In genomic region chr9:88746744-88747398, GRCh38 we compare ENCODE assay signal across 14 cellular contexts.
DNase-seq lines count a peak whose midpoint lies in the region; ATAC-seq, FAIRE-seq and TF ChIP-seq lines count a peak whose summit lies in the region.
"Had no signal": no experiment of that assay in that cellular context is flagged by ENCODE, and none has a peak within 500 bp of the region (broad histone marks: within the 10 kb centered on the region; RNA-seq: fewer than 3 reads in every experiment).

No MANE protein-coding gene starts in this region.

- H3K4me3 ChIP-seq in A549: no peak overlapping the region
- no peak overlapping the region for H3K4me3 ChIP-seq in NB4 (ENCODE audit: low read depth, low read length)
- H3K4me3 ChIP-seq in neural progenitor cell: no peak overlapping the region
- no peak overlapping the region for H3K4me3 ChIP-seq in HAP-1
- H3K4me3 ChIP-seq: lower lobe of right lung, skin epidermis had no signal

- TF ChIP-seq CTCF in A549 (IDR thresholded peaks at IDR 0.05) (no peak), NB4 (IDR thresholded peaks at IDR 0.05; ENCODE audit: low read depth, low read length) (no peak), endothelial cell (IDR thresholded peaks at IDR 0.05; ENCODE audit: unreplicated experiment) (no peak), neural progenitor cell (IDR thresholded peaks at IDR 0.05) (no peak), D721Med (IDR thresholded peaks at IDR 0.05; ENCODE audit: insufficient read depth, missing control alignments) (no peak)

- H3K27ac ChIP-seq in A549: peak overlapping the region; percentile 52 to 74
- peak overlapping the region; percentile 71 for H3K27ac ChIP-seq in neural progenitor cell
- H3K27ac ChIP-seq: lower lobe of right lung had no signal

- peaks cover 27% of the 10 kb centered on the region for H3F3A ChIP-seq in neural progenitor cell (ENCODE audit: low read depth)

- in situ Hi-C loops in HAP-1 (cut with MboI; ENCODE audit: low sequenced_read_pairs): no loop called here

- no peak for DNase-seq in A549 (ENCODE audit: low read depth in 1 of 2, low spot score in 1 of 2)
- peak; percentile 41 for DNase-seq in NB4 (ENCODE audit: low read depth)
- peak; percentile 25 for DNase-seq in endothelial cell (ENCODE audit: low spot score)
- DNase-seq in neural progenitor cell (ENCODE audit: low spot score): peak; percentile 38
- no peak for DNase-seq in HEK293T (ENCODE audit: extremely low spot score)
- DNase-seq in HAP-1 (ENCODE audit: low spot score in 2 of 2): no peak
- no peak for DNase-seq in stimulated activated CD4-positive, alpha-beta T cell treated with anti-CD3 and anti-CD28 coated beads, Interleukin-12 subunit alpha, Interleukin-12 subunit beta, amount 100 ng/mL, for 4 hours
- no peak for DNase-seq in D721Med (ENCODE audit: insufficient read length, low spot score)
- DNase-seq: lower lobe of right lung; NCI-H2029 treated with DMSO at 0.1 percent for 48 hours; stimulated activated CD8-positive, alpha-beta memory T cell treated with anti-CD3 and anti-CD28 coated beads, Interleukin-4, amount 100 ng/mL, for 48 hours had no signal

- H3K4me1 Mint-ChIP-seq in endothelial cell (ENCODE audit: unreplicated experiment): peaks cover 32% of the 10 kb centered on the region
- peaks cover 43% of the 10 kb centered on the region for H3K4me1 Mint-ChIP-seq in neural progenitor cell
- H3K4me1 Mint-ChIP-seq: IgD-negative memory B cell had no signal

- no peak for TF ChIP-seq RAD21 in A549 (conservative IDR thresholded peaks at IDR 0.05 in 1 of 2, IDR thresholded peaks at IDR 0.05 in 1 of 2)

- H3K27me3 ChIP-seq in neural progenitor cell: no peaks in the 10 kb centered on the region
- H3K27me3 ChIP-seq in HAP-1 (ENCODE audit: low read depth): no peaks in the 10 kb centered on the region

- H3K36me3 Mint-ChIP-seq in endothelial cell (ENCODE audit: low read depth, unreplicated experiment) (no peaks in the 10 kb centered on the region), neural progenitor cell (peaks cover 2% of the 10 kb centered on the region)
- H3K36me3 Mint-ChIP-seq: IgD-negative memory B cell had no signal

- H4K20me1 ChIP-seq in neural progenitor cell (ENCODE audit: low read depth): no peaks in the 10 kb centered on the region

- H3K36me3 ChIP-seq in neural progenitor cell (no peaks in the 10 kb centered on the region), HAP-1 (replicated peaks) (no peaks in the 10 kb centered on the region)
- H3K36me3 ChIP-seq: lower lobe of right lung had no signal

- FAIRE-seq in A549 (lab: Jason Lieb, UNC): no peak
- no peak for FAIRE-seq in D721Med (lab: Jason Lieb, UNC)
- FAIRE-seq: G401.6 had no signal

- CTCF ChIA-PET in A549 (lab: Yijun Ruan, JAX) (interaction anchor here (0.6 to 1.1 kb wide), 4 partner anchors 9 to 324 kb away, joined by 3 to 4 read pairs (median 4); no protein-coding TSS in a partner anchor), HEK293T (lab: Yijun Ruan, JAX) (no interaction called here)

- POLR2A ChIA-PET in A549 (lab: Yijun Ruan, JAX) (no interaction called here), HEK293T (lab: Yijun Ruan, JAX) (no interaction called here)

- no peaks in the 10 kb centered on the region for H3K27me3 Mint-ChIP-seq in endothelial cell (ENCODE audit: unreplicated experiment)
- peaks cover 6% of the 10 kb centered on the region for H3K27me3 Mint-ChIP-seq in neural progenitor cell (ENCODE audit: insufficient read depth, low read depth)

- no peaks in the 10 kb centered on the region for H3K9me3 Mint-ChIP-seq in endothelial cell (ENCODE audit: unreplicated experiment)
- peaks cover 12% of the 10 kb centered on the region for H3K9me3 Mint-ChIP-seq in neural progenitor cell

- peaks cover 36% of the 10 kb centered on the region for H3K4me1 ChIP-seq in A549
- H3K4me1 ChIP-seq in neural progenitor cell: peaks cover 30% of the 10 kb centered on the region
- no peaks in the 10 kb centered on the region for H3K4me1 ChIP-seq in HAP-1

- TF ChIP-seq EP300 in A549 (IDR thresholded peaks at IDR 0.05): no peak

- H3K27ac Mint-ChIP-seq in endothelial cell (ENCODE audit: unreplicated experiment): peak overlapping the region; percentile 72
- peak overlapping the region; percentile 84 for H3K27ac Mint-ChIP-seq in neural progenitor cell
- H3K27ac Mint-ChIP-seq: IgD-negative memory B cell had no signal

- WGBS in A549 (ENCODE audit: missing lambda C conversion rate): 84% methylated on average over 9 of the region's 9 CpGs

- H3K4me2 ChIP-seq in A549: 0 out of 3 replicates have a peak overlapping the region, but pooled peaks have one; percentile 26
- peak overlapping the region; percentile 15 for H3K4me2 ChIP-seq in neural progenitor cell

- H3K9me3 ChIP-seq in A549 (no peaks in the 10 kb centered on the region), neural progenitor cell (ENCODE audit: low read depth) (no peaks in the 10 kb centered on the region), HAP-1 (no peaks in the 10 kb centered on the region)
- H3K9me3 ChIP-seq: lower lobe of right lung had no signal

- H3K4me3 Mint-ChIP-seq in endothelial cell (ENCODE audit: unreplicated experiment) (no peak overlapping the region), neural progenitor cell (no peak overlapping the region)
- H3K4me3 Mint-ChIP-seq: IgD-negative memory B cell had no signal

- H3K9ac ChIP-seq in neural progenitor cell: no peak overlapping the region

- no peak for ATAC-seq in A549

- no peaks in the 10 kb centered on the region for H3K79me2 ChIP-seq in neural progenitor cell (ENCODE audit: low read depth)

- TF ChIP-seq POLR2A in A549 (IDR thresholded peaks at IDR 0.05; ENCODE audit: low read length): no peak
- no peak for TF ChIP-seq POLR2A in NB4 (IDR thresholded peaks at IDR 0.05; ENCODE audit: extremely low read depth, insufficient read length)

- H2AFZ ChIP-seq in neural progenitor cell (replicated peaks): peak overlapping the region; percentile 92

TF ChIP-seq in A549, 52 proteins besides CTCF, POLR2A, EP300 and RAD21 (continues in another document):
- TF ChIP-seq ESRRA (IDR thresholded peaks at IDR 0.05; ENCODE audit: borderline replicate concordance, low read length) (no peak), REST (IDR thresholded peaks at IDR 0.05) (no peak)

TF ChIP-seq in HEK293T, 16 proteins besides CTCF, POLR2A, EP300 and RAD21:
- TF ChIP-seq FOXM1 (IDR thresholded peaks at IDR 0.05; ENCODE audit: borderline replicate concordance): no peak
- no peak for TF ChIP-seq TARDBP (IDR thresholded peaks at IDR 0.05)
- no peak for TF ChIP-seq FOXK2 (IDR thresholded peaks at IDR 0.05)
- TF ChIP-seq LEF1 (IDR thresholded peaks at IDR 0.05; ENCODE audit: borderline replicate concordance): no peak
- no peak for TF ChIP-seq BHLHE40 (IDR thresholded peaks at IDR 0.05; ENCODE audit: borderline replicate concordance)
- TF ChIP-seq SUZ12 (IDR thresholded peaks at IDR 0.05): no peak
- TF ChIP-seq FOXA1 (IDR thresholded peaks at IDR 0.05): no peak
- TF ChIP-seq ZNF384 (IDR thresholded peaks at IDR 0.05): no peak
- no peak for TF ChIP-seq ELF4 (IDR thresholded peaks at IDR 0.05)
- TF ChIP-seq HDGF (IDR thresholded peaks at IDR 0.05; ENCODE audit: borderline replicate concordance): no peak
- TF ChIP-seq CTBP1 (IDR thresholded peaks at IDR 0.05; ENCODE audit: borderline replicate concordance): no peak
- TF ChIP-seq NFRKB (IDR thresholded peaks at IDR 0.05): no peak

Comparison
In these comparisons a context has a peak if more than half of its experiments do, and no peak if none do; other contexts are left out.
1. DNase-seq: peak in NB4 (single experiment), endothelial cell (single experiment) and neural progenitor cell (single experiment); none in A549 (0 of 2), HEK293T (single experiment), HAP-1 (0 of 2), stimulated activated CD4-positive, alpha-beta T cell treated with anti-CD3 and anti-CD28 coated beads, Interleukin-12 subunit alpha, Interleukin-12 subunit beta, amount 100 ng/mL, for 4 hours (single experiment) and D721Med (single experiment).